16 cellular contexts compared by ENCODE assay signal in the genomic region with DNA sequence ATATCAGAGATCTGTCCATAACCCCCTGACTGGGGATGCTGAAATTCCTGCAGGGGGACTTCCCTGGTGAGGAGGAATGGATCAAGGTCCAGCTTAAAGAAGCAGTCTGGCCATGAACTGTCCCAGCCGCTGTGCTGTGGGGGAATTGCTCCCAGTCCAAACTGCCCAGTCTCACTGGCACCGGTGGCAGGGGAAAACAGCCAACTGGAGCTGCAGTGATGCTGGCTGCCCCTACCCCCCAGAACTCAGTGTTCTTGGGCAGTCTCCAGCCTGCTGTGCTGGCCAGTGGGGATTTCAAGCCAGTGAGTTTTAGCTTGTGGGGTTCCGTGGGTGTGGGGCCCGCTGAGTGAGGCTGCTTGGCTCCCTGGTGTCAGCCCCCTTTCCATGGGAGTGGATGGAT.
"Had no signal": no experiment of that assay in that cellular context is flagged by ENCODE, and none has a peak within 500 bp of the region (broad histone marks: within the 10 kb centered on the region; RNA-seq: fewer than 3 reads in every experiment).

No MANE protein-coding gene starts in this region.

- H3K4me3 Mint-ChIP-seq: activated CD4-positive, alpha-beta memory T cell treated with anti-CD3 and anti-CD28 coated beads, Interleukin-2, amount 10 ng/mL, durations not matched to agents 7 days and 5 days; endodermal cell; nephron progenitor cell; stimulated activated naive CD8-positive, alpha-beta T cell treated with anti-CD3 and anti-CD28 coated beads, Interleukin-15, Interleukin-2, amounts not matched to agents 100 ng/mL and 50 ng/mL, for 24 hours; T-helper 17 cell had no signal

- H3K4me3 ChIP-seq: ovary, SJCRH30, smooth muscle cell had no signal

- H3K27ac ChIP-seq: ovary, SJCRH30 had no signal

- H3K27ac Mint-ChIP-seq: activated CD4-positive, alpha-beta memory T cell treated with anti-CD3 and anti-CD28 coated beads, Interleukin-2, amount 10 ng/mL, durations not matched to agents 7 days and 5 days; activated naive CD4-positive, alpha-beta T cell treated with anti-CD3 and anti-CD28 coated beads, Interleukin-2, amount 50 U/mL, for 72 hours; endodermal cell; nephron progenitor cell; stimulated activated naive CD8-positive, alpha-beta T cell treated with anti-CD3 and anti-CD28 coated beads, Interleukin-15, Interleukin-2, amounts not matched to agents 100 ng/mL and 50 ng/mL, for 24 hours; T-helper 17 cell had no signal

- H3K27me3 Mint-ChIP-seq: activated CD4-positive, alpha-beta memory T cell treated with anti-CD3 and anti-CD28 coated beads, Interleukin-2, amount 10 ng/mL, durations not matched to agents 7 days and 5 days; T-helper 17 cell had no signal

- H3K36me3 ChIP-seq: ovary, SJCRH30 had no signal

- ATAC-seq: activated naive CD4-positive, alpha-beta T cell treated with anti-CD3 and anti-CD28 coated beads, Interleukin-2, amount 50 U/mL, for 72 hours; T-helper 17 cell had no signal

- H3K4me1 Mint-ChIP-seq: activated CD4-positive, alpha-beta memory T cell treated with anti-CD3 and anti-CD28 coated beads, Interleukin-2, amount 10 ng/mL, durations not matched to agents 7 days and 5 days; T-helper 17 cell had no signal

- DNase-seq: activated CD4-positive, alpha-beta memory T cell treated with anti-CD3 and anti-CD28 coated beads, Interleukin-2, amount 10 ng/mL, durations not matched to agents 7 days and 5 days; activated CD4-positive, alpha-beta T cell treated with anti-CD3 and anti-CD28 coated beads for 4 hours; activated effector memory CD4-positive, alpha-beta T cell treated with anti-CD3 and anti-CD28 coated beads, Interleukin-2, amount 50 U/mL, for 16 hours; activated T-cell treated with anti-CD3 and anti-CD28 coated beads, Interleukin-2, amount 50 U/mL, for 48 hours; dermis blood vessel endothelial cell; endodermal cell; islet precursor cell; nephron progenitor cell; ovary; retina; SJCRH30; T-helper 17 cell had no signal

- H3K4me1 ChIP-seq: SJCRH30 had no signal

- FAIRE-seq: frontal cortex had no signal

- H3K27me3 ChIP-seq: ovary, SJCRH30 had no signal

- H3K9me3 ChIP-seq: ovary, SJCRH30 had no signal
